In genomic region chr5:72314571-72315172, GRCh38 we compare ENCODE assay signal across 1 cellular context.
TF ChIP-seq lines count a peak whose summit lies in the region.

No MANE protein-coding gene starts in this region.

TF ChIP-seq in GM12878, 131 proteins besides CTCF, POLR2A, EP300 and RAD21 (continued from another document):
- TF ChIP-seq, protein P1, sequence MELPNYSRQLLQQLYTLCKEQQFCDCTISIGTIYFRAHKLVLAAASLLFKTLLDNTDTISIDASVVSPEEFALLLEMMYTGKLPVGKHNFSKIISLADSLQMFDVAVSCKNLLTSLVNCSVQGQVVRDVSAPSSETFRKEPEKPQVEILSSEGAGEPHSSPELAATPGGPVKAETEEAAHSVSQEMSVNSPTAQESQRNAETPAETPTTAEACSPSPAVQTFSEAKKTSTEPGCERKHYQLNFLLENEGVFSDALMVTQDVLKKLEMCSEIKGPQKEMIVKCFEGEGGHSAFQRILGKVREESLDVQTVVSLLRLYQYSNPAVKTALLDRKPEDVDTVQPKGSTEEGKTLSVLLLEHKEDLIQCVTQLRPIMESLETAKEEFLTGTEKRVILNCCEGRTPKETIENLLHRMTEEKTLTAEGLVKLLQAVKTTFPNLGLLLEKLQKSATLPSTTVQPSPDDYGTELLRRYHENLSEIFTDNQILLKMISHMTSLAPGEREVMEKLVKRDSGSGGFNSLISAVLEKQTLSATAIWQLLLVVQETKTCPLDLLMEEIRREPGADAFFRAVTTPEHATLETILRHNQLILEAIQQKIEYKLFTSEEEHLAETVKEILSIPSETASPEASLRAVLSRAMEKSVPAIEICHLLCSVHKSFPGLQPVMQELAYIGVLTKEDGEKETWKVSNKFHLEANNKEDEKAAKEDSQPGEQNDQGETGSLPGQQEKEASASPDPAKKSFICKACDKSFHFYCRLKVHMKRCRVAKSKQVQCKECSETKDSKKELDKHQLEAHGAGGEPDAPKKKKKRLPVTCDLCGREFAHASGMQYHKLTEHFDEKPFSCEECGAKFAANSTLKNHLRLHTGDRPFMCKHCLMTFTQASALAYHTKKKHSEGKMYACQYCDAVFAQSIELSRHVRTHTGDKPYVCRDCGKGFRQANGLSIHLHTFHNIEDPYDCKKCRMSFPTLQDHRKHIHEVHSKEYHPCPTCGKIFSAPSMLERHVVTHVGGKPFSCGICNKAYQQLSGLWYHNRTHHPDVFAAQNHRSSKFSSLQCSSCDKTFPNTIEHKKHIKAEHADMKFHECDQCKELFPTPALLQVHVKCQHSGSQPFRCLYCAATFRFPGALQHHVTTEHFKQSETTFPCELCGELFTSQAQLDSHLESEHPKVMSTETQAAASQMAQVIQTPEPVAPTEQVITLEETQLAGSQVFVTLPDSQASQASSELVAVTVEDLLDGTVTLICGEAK (IDR thresholded peaks at IDR 0.05; ENCODE audit: borderline replicate concordance), result no peak
- no peak for TF ChIP-seq FOS (IDR thresholded peaks at IDR 0.05; ENCODE audit: borderline replicate concordance, extremely low read depth, insufficient read length)
- no peak for TF ChIP-seq PML (IDR thresholded peaks at IDR 0.05; ENCODE audit: low read length)
- no peak for TF ChIP-seq NRF1 (conservative IDR thresholded peaks at IDR 0.05; ENCODE audit: low read depth, low read length)
- no peak for TF ChIP-seq SUZ12 (IDR thresholded peaks at IDR 0.05; ENCODE audit: unreplicated experiment)
- TF ChIP-seq CUX1 (IDR thresholded peaks at IDR 0.05; ENCODE audit: insufficient replicate concordance, low read depth, low read length), result no peak
- no peak for TF ChIP-seq USF1 (IDR thresholded peaks at IDR 0.05; ENCODE audit: borderline replicate concordance, extremely low read length, insufficient read depth, low read depth, low read length)
- TF ChIP-seq GABPA (IDR thresholded peaks at IDR 0.05; ENCODE audit: low read depth), result no peak
- TF ChIP-seq PAX8 (IDR thresholded peaks at IDR 0.05), result no peak
- no peak for TF ChIP-seq BRCA1 (IDR thresholded peaks at IDR 0.05; ENCODE audit: low read depth, low read length)
- TF ChIP-seq, protein P2, sequence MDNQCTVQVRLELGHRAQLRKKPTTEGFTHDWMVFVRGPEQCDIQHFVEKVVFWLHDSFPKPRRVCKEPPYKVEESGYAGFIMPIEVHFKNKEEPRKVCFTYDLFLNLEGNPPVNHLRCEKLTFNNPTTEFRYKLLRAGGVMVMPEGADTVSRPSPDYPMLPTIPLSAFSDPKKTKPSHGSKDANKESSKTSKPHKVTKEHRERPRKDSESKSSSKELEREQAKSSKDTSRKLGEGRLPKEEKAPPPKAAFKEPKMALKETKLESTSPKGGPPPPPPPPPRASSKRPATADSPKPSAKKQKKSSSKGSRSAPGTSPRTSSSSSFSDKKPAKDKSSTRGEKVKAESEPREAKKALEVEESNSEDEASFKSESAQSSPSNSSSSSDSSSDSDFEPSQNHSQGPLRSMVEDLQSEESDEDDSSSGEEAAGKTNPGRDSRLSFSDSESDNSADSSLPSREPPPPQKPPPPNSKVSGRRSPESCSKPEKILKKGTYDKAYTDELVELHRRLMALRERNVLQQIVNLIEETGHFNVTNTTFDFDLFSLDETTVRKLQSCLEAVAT (IDR thresholded peaks at IDR 0.05), result no peak
- TF ChIP-seq LARP7 (IDR thresholded peaks at IDR 0.05), result no peak
- TF ChIP-seq, protein P3, sequence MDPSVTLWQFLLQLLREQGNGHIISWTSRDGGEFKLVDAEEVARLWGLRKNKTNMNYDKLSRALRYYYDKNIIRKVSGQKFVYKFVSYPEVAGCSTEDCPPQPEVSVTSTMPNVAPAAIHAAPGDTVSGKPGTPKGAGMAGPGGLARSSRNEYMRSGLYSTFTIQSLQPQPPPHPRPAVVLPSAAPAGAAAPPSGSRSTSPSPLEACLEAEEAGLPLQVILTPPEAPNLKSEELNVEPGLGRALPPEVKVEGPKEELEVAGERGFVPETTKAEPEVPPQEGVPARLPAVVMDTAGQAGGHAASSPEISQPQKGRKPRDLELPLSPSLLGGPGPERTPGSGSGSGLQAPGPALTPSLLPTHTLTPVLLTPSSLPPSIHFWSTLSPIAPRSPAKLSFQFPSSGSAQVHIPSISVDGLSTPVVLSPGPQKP (IDR thresholded peaks at IDR 0.05; ENCODE audit: low read depth, low read length), result no peak
- TF ChIP-seq, protein P4, sequence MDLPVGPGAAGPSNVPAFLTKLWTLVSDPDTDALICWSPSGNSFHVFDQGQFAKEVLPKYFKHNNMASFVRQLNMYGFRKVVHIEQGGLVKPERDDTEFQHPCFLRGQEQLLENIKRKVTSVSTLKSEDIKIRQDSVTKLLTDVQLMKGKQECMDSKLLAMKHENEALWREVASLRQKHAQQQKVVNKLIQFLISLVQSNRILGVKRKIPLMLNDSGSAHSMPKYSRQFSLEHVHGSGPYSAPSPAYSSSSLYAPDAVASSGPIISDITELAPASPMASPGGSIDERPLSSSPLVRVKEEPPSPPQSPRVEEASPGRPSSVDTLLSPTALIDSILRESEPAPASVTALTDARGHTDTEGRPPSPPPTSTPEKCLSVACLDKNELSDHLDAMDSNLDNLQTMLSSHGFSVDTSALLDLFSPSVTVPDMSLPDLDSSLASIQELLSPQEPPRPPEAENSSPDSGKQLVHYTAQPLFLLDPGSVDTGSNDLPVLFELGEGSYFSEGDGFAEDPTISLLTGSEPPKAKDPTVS (IDR thresholded peaks at IDR 0.05; ENCODE audit: low read depth, low read length), result no peak
- TF ChIP-seq RCOR1 (conservative IDR thresholded peaks at IDR 0.05; ENCODE audit: low read depth, low read length), result no peak
- no peak for TF ChIP-seq IRF4 (IDR thresholded peaks at IDR 0.05; ENCODE audit: low read depth, low read length)
- no peak for TF ChIP-seq TCF12 (IDR thresholded peaks at IDR 0.05; ENCODE audit: low read depth, low read length)
